In genomic region chr5:86623785-86624483, GRCh38 we compare ENCODE assay signal across 2 cellular contexts.
TF ChIP-seq lines count a peak whose summit lies in the region.

No MANE protein-coding gene starts in this region.

TF ChIP-seq in HCT116, 20 proteins besides CTCF, POLR2A, EP300 and RAD21 (continued from another document):
- TF ChIP-seq ATF3 (IDR thresholded peaks at IDR 0.05) = no peak
- TF ChIP-seq, protein P1, sequence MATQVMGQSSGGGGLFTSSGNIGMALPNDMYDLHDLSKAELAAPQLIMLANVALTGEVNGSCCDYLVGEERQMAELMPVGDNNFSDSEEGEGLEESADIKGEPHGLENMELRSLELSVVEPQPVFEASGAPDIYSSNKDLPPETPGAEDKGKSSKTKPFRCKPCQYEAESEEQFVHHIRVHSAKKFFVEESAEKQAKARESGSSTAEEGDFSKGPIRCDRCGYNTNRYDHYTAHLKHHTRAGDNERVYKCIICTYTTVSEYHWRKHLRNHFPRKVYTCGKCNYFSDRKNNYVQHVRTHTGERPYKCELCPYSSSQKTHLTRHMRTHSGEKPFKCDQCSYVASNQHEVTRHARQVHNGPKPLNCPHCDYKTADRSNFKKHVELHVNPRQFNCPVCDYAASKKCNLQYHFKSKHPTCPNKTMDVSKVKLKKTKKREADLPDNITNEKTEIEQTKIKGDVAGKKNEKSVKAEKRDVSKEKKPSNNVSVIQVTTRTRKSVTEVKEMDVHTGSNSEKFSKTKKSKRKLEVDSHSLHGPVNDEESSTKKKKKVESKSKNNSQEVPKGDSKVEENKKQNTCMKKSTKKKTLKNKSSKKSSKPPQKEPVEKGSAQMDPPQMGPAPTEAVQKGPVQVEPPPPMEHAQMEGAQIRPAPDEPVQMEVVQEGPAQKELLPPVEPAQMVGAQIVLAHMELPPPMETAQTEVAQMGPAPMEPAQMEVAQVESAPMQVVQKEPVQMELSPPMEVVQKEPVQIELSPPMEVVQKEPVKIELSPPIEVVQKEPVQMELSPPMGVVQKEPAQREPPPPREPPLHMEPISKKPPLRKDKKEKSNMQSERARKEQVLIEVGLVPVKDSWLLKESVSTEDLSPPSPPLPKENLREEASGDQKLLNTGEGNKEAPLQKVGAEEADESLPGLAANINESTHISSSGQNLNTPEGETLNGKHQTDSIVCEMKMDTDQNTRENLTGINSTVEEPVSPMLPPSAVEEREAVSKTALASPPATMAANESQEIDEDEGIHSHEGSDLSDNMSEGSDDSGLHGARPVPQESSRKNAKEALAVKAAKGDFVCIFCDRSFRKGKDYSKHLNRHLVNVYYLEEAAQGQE (IDR thresholded peaks at IDR 0.05; ENCODE audit: low read depth) = no peak
- no peak for TF ChIP-seq CEBPB (IDR thresholded peaks at IDR 0.05; ENCODE audit: low read depth)
- no peak for TF ChIP-seq TCF7L2 (IDR thresholded peaks at IDR 0.05; ENCODE audit: borderline replicate concordance, extremely low read depth, insufficient read depth, insufficient read length)
- TF ChIP-seq ELF1 (IDR thresholded peaks at IDR 0.05; ENCODE audit: borderline replicate concordance, low read depth) = no peak
- no peak for TF ChIP-seq SIN3A (IDR thresholded peaks at IDR 0.05; ENCODE audit: low read depth)
- TF ChIP-seq POLR2AphosphoS5 (IDR thresholded peaks at IDR 0.05; ENCODE audit: low read depth, low read length) = no peak
- no peak for TF ChIP-seq YY1 (IDR thresholded peaks at IDR 0.05; ENCODE audit: extremely low read depth, insufficient replicate concordance, low read depth, low read length)
- TF ChIP-seq, protein P2, sequence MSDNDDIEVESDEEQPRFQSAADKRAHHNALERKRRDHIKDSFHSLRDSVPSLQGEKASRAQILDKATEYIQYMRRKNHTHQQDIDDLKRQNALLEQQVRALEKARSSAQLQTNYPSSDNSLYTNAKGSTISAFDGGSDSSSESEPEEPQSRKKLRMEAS (IDR thresholded peaks at IDR 0.05) = no peak

TF ChIP-seq in K562, 482 proteins besides CTCF, POLR2A, EP300 and RAD21 (continued from another document and continues in another):
- TF ChIP-seq USF1 (CRISPR knock-in tag; IDR thresholded peaks at IDR 0.05) = no peak
- no peak for TF ChIP-seq MYC (IDR thresholded peaks at IDR 0.05; ENCODE audit: low read depth, low read length)
- TF ChIP-seq MYC (CRISPR knock-in tag; IDR thresholded peaks at IDR 0.05; ENCODE audit: borderline replicate concordance, low read depth) = no peak
- peak; percentile 41 for TF ChIP-seq CEBPB (tag; IDR thresholded peaks at IDR 0.05)
- no peak for TF ChIP-seq BCOR (IDR thresholded peaks at IDR 0.05)
- TF ChIP-seq TAF1 (IDR thresholded peaks at IDR 0.05; ENCODE audit: control insufficient read depth, extremely low read depth, insufficient read depth, low read length, severe bottlenecking) = no peak
- TF ChIP-seq CREB5 (CRISPR knock-in tag; IDR thresholded peaks at IDR 0.05) = no peak
- no peak for TF ChIP-seq E2F8 (IDR thresholded peaks at IDR 0.05; ENCODE audit: low read depth, partially characterized antibody)
- no peak for TF ChIP-seq ZNF3 (CRISPR knock-in tag; IDR thresholded peaks at IDR 0.05)
- peak; percentile 78; the same call in 1 of the 2 replicates for TF ChIP-seq ZBTB17 (CRISPR knock-in tag; IDR thresholded peaks at IDR 0.05)
- no peak for TF ChIP-seq SREBF1 (IDR thresholded peaks at IDR 0.05; ENCODE audit: borderline replicate concordance, low read depth, low read length)
- peak; percentile 99 for TF ChIP-seq C11orf30 (IDR thresholded peaks at IDR 0.05; ENCODE audit: low read depth)
- TF ChIP-seq POLR2AphosphoS5 (IDR thresholded peaks at IDR 0.05; ENCODE audit: control insufficient read depth, insufficient read depth, low read depth, low read length) = no peak
- peak; percentile 95 for TF ChIP-seq MAFF (IDR thresholded peaks at IDR 0.05; ENCODE audit: low read length)
- no peak for TF ChIP-seq ZNF175 (CRISPR knock-in tag; IDR thresholded peaks at IDR 0.05; ENCODE audit: low read depth)
- no peak for TF ChIP-seq ZNF512 (tag; IDR thresholded peaks at IDR 0.05)
- TF ChIP-seq ZNF561 (CRISPR knock-in tag; conservative IDR thresholded peaks at IDR 0.05) = no peak
- TF ChIP-seq MAFG (tag; conservative IDR thresholded peaks at IDR 0.05) = peak; percentile 99
- no peak for TF ChIP-seq FOXJ2 (tag; IDR thresholded peaks at IDR 0.05)
- no peak for TF ChIP-seq EWSR1 (IDR thresholded peaks at IDR 0.05; ENCODE audit: borderline replicate concordance, low read depth, partially characterized antibody)
- TF ChIP-seq MEF2D (tag; conservative IDR thresholded peaks at IDR 0.05; ENCODE audit: low read depth) = no peak
- peak; percentile 39; the same call in 1 of the 2 replicates for TF ChIP-seq SOX6 (IDR thresholded peaks at IDR 0.05)
- TF ChIP-seq, protein P3, sequence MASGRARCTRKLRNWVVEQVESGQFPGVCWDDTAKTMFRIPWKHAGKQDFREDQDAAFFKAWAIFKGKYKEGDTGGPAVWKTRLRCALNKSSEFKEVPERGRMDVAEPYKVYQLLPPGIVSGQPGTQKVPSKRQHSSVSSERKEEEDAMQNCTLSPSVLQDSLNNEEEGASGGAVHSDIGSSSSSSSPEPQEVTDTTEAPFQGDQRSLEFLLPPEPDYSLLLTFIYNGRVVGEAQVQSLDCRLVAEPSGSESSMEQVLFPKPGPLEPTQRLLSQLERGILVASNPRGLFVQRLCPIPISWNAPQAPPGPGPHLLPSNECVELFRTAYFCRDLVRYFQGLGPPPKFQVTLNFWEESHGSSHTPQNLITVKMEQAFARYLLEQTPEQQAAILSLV (tag; IDR thresholded peaks at IDR 0.05) = no peak
- TF ChIP-seq TAF9B (IDR thresholded peaks at IDR 0.05; ENCODE audit: partially characterized antibody) = no peak
- TF ChIP-seq ZFP1 (CRISPR knock-in tag; IDR thresholded peaks at IDR 0.05) = no peak
- no peak for TF ChIP-seq MIER1 (IDR thresholded peaks at IDR 0.05; ENCODE audit: low read depth)
- TF ChIP-seq RBM34 (IDR thresholded peaks at IDR 0.05; ENCODE audit: borderline replicate concordance, insufficient read depth, low read length) = no peak
- no peak for TF ChIP-seq DIDO1 (tag; IDR thresholded peaks at IDR 0.05; ENCODE audit: low read depth)
- TF ChIP-seq HLTF (IDR thresholded peaks at IDR 0.05) = no peak
- TF ChIP-seq, protein P4, sequence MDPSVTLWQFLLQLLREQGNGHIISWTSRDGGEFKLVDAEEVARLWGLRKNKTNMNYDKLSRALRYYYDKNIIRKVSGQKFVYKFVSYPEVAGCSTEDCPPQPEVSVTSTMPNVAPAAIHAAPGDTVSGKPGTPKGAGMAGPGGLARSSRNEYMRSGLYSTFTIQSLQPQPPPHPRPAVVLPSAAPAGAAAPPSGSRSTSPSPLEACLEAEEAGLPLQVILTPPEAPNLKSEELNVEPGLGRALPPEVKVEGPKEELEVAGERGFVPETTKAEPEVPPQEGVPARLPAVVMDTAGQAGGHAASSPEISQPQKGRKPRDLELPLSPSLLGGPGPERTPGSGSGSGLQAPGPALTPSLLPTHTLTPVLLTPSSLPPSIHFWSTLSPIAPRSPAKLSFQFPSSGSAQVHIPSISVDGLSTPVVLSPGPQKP (CRISPR knock-in tag; IDR thresholded peaks at IDR 0.05) = no peak
- no peak for TF ChIP-seq NCOA1 (IDR thresholded peaks at IDR 0.05; ENCODE audit: low read depth)
- no peak for TF ChIP-seq BACH1 (tag; IDR thresholded peaks at IDR 0.05)
- TF ChIP-seq SMARCA4 (IDR thresholded peaks at IDR 0.05) = no peak
- no peak for TF ChIP-seq ADNP (tag; IDR thresholded peaks at IDR 0.05)
- TF ChIP-seq JUNB (CRISPR knock-in tag; conservative IDR thresholded peaks at IDR 0.05) = no peak
- no peak for TF ChIP-seq HDGF (IDR thresholded peaks at IDR 0.05)
- TF ChIP-seq, protein P1 (CRISPR knock-in tag; IDR thresholded peaks at IDR 0.05; ENCODE audit: low read depth) = no peak
- no peak for TF ChIP-seq SMAD2 (IDR thresholded peaks at IDR 0.05; ENCODE audit: low read depth, low read length)
- no peak for TF ChIP-seq U2AF2 (optimal IDR thresholded peaks at IDR 0.05; ENCODE audit: low read depth, low read length)
- no peak for TF ChIP-seq NCOA4 (IDR thresholded peaks at IDR 0.05; ENCODE audit: partially characterized antibody)
- TF ChIP-seq ZNF740 (CRISPR knock-in tag; IDR thresholded peaks at IDR 0.05) = no peak
- no peak for TF ChIP-seq ZNF740 (tag; IDR thresholded peaks at IDR 0.05)
- TF ChIP-seq MYBL2 (IDR thresholded peaks at IDR 0.05; ENCODE audit: low read depth) = no peak
- TF ChIP-seq MYBL2 (CRISPR knock-in tag; IDR thresholded peaks at IDR 0.05; ENCODE audit: borderline replicate concordance) = no peak
- TF ChIP-seq MAFK (IDR thresholded peaks at IDR 0.05; ENCODE audit: low read length) = peak; percentile 93
- no peak for TF ChIP-seq DMBX1 (CRISPR knock-in tag; IDR thresholded peaks at IDR 0.05; ENCODE audit: borderline replicate concordance)
- TF ChIP-seq DPF2 (IDR thresholded peaks at IDR 0.05) = peak; percentile 49; the same call in 1 of the 2 replicates
- no peak for TF ChIP-seq ZC3H11A (IDR thresholded peaks at IDR 0.05; ENCODE audit: low read depth, low read length)
